Comparison of ENCODE assay signal across 8 cellular contexts in the genomic region with DNA sequence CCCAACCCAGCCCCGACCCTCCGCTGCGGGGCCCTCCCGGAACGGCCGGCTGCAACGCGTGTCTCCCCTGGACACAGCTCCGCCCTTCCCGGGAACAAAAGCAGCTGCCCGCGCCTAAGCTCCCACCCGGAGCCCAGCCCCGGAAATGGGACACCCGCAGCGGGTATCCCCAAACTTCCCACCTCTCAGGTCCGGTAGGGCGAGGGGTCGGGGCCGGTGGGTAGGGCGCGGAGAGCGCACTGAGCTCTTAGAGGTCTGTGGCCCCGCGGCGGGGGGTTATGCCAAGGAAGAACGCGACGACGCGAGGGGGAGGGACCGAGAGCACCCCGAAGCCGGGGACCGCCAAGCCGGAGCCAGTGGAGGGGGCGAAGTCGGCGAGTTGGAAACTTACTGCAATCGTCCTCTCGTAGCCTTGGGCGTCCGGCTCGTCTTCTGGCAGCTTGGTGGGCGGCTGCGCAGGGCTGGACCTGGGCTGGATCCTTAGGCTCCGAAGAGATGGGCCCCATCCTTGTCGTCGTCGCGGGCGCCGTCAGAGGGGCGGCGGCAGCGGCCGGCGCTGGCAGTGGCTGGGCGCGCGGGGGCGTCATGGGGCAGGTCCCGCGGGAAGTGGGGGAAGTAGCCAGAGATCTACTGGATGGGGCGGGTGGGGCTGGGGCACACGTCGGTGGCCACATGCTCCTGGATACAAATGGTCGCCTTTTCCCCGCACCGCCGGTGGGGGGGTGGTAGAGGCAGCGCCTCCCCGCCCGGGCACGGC. TPM values are rescaled to one million over a fixed set of nuclear protein-coding genes. Genes with fewer than 3 reads are reported as not detected.
DNase-seq lines count a peak whose midpoint lies in the region; TF ChIP-seq lines count a peak whose summit lies in the region.

No MANE protein-coding gene starts in this region.

- peak overlapping the region; percentile 20 to 77 (median 48) for H3K4me3 Mint-ChIP-seq in brain

- TF ChIP-seq CTCF in brain (conservative IDR thresholded peaks at IDR 0.05) (no peak), kidney epithelial cell (IDR thresholded peaks at IDR 0.05; ENCODE audit: insufficient read depth, low read length, poor library complexity, severe bottlenecking) (no peak)

- H3K27ac ChIP-seq in substantia nigra (ENCODE audit: low read depth, low read length, poor library complexity, severe bottlenecking) = peak overlapping the region; percentile 35

- no peaks in the 10 kb centered on the region for H3K36me3 Mint-ChIP-seq in brain

- no peaks in the 10 kb centered on the region for H3K36me3 ChIP-seq in kidney epithelial cell (ENCODE audit: control insufficient read depth, insufficient read depth, low read length)

- H3K27me3 Mint-ChIP-seq in brain = peaks cover 22% of the 10 kb centered on the region

- H3K9me3 Mint-ChIP-seq in brain = peaks cover 0 to 7% (median 2%) of the 10 kb centered on the region in 5 experiments

- no peak overlapping the region for H3K27ac Mint-ChIP-seq in brain

- peak; percentile 71 for DNase-seq in DMS53 (lab: John Stamatoyannopoulos, UW)
- no peak for DNase-seq in DMS53 treated with DMSO at 0.1 percent for 48 hours (lab: John Stamatoyannopoulos, UW; ENCODE audit: unreplicated experiment)
- DNase-seq in kidney epithelial cell (ENCODE audit: low read depth) = no peak
- DNase-seq in substantia nigra (lab: John Stamatoyannopoulos, UW) = peak in 29 of 49 donors; percentile 3 to 74 (median 25)
- no peak for DNase-seq in glomerular visceral epithelial cell (ENCODE audit: extremely low spot score)
- DNase-seq in NCI-H2196 treated with DMSO at 0.1 percent for 48 hours (lab: John Stamatoyannopoulos, UW; ENCODE audit: unreplicated experiment) = no peak
- DNase-seq in NCI-H510A (lab: John Stamatoyannopoulos, UW) = no peak

- peaks cover 34% of the 10 kb centered on the region for H3K27me3 ChIP-seq in kidney epithelial cell (ENCODE audit: control insufficient read depth, insufficient read depth, low read length)

- peaks cover 18% of the 10 kb centered on the region for H3K4me1 Mint-ChIP-seq in brain

- H3K4me3 ChIP-seq in kidney epithelial cell (ENCODE audit: low read depth, low read length) = peak overlapping the region; percentile 42

RNA-seq across cellular contexts. Expression of a gene that starts 6.9 kb away (rescaled TPM):
- 0.05 TPM for polyA plus RNA-seq in brain (ENCODE audit: insufficient read depth, low read depth, low replicate concordance)
- 0.92 and 1.0 TPM in 2 replicates for total RNA-seq in kidney epithelial cell

RNA-seq across cellular contexts. Expression of a gene that starts 11.1 kb away (rescaled TPM):
- polyA plus RNA-seq in brain (ENCODE audit: insufficient read depth, low read depth, low replicate concordance) = 30.9 TPM
- 19.6 and 23.9 TPM in 2 replicates for total RNA-seq in kidney epithelial cell

RNA-seq across cellular contexts. Expression of a gene that starts 44.5 kb away (rescaled TPM):
- 3.6 TPM for polyA plus RNA-seq in brain (ENCODE audit: insufficient read depth, low read depth, low replicate concordance)
- 4.4 and 4.8 TPM in 2 replicates for total RNA-seq in kidney epithelial cell

Comparison
In these comparisons a context has a peak if more than half of its experiments do, and no peak if none do; other contexts are left out.
1. DNase-seq: peak in DMS53 (single experiment) and substantia nigra (29 of 49); none in DMS53 treated with DMSO at 0.1 percent for 48 hours (single experiment), kidney epithelial cell (single experiment), glomerular visceral epithelial cell (single experiment), NCI-H2196 treated with DMSO at 0.1 percent for 48 hours (single experiment) and NCI-H510A (single experiment).